ENCODE assay signal across 8 cellular contexts in genomic region chr20:610130-611046, GRCh38. TPM values are rescaled to one million over a fixed set of nuclear protein-coding genes. Genes with fewer than 3 reads are reported as not detected.
DNase-seq lines count a peak whose midpoint lies in the region; ATAC-seq, FAIRE-seq and TF ChIP-seq lines count a peak whose summit lies in the region.

Gene TCF15 (minus strand): TSS chr20:610309. CDS start chr20:610237, 72 bp downstream.

- peaks cover 7 to 28% (median 26%) of the 10 kb centered on the region in 4 experiments for H3K27me3 ChIP-seq in H1 (replicated peaks in 1 of 4; ENCODE audit: control insufficient read depth in 3 of 4, extremely low read depth in 1 of 4, insufficient read depth in 3 of 4, low read length in 3 of 4)
- peaks cover 19% of the 10 kb centered on the region; the same call in 1 of the 2 replicates for H3K27me3 ChIP-seq in SJCRH30

- H4K91ac ChIP-seq in H1 (replicated peaks; ENCODE audit: insufficient read length, low read length) = no peak within 1 kb of the TSS

- POLR2A ChIA-PET in H1 (lab: Charles Lee; ENCODE audit: partially characterized antibody) = interaction anchor here (0.7 to 1.8 kb wide), 3 partner anchors 8 to 67 kb away, joined by 3 to 9 read pairs (median 4); partner anchors contain the start of gene CSNK2A1

- H3K79me1 ChIP-seq in H1 (ENCODE audit: low read depth, low read length) = no peaks in the 10 kb centered on the region

- no peaks in the 10 kb centered on the region for H3K9me3 Mint-ChIP-seq in natural killer cell treated with Interleukin-12 subunit alpha and Interleukin-12 subunit beta and Interleukin-15 and Interleukin-18, amount 100 ng/mL, for 72 hours

- peaks cover 29 to 51% of the 10 kb centered on the region in 2 donors for H3K27me3 Mint-ChIP-seq in natural killer cell treated with Interleukin-12 subunit alpha and Interleukin-12 subunit beta and Interleukin-15 and Interleukin-18, amount 100 ng/mL, for 72 hours

- peak; percentile 76 to 90 for ATAC-seq in natural killer cell treated with Interleukin-12 subunit alpha and Interleukin-12 subunit beta and Interleukin-15 and Interleukin-18, amount 100 ng/mL, for 72 hours
- no peak for ATAC-seq in GM21529 (IDR thresholded peaks at IDR 0.05; ENCODE audit: unreplicated experiment)
- ATAC-seq in GM18498 (IDR thresholded peaks at IDR 0.05; ENCODE audit: unreplicated experiment) = no peak

- H3K27ac ChIP-seq in H1 (ENCODE audit: low read depth, low read length) (no peak within 1 kb of the TSS), SJCRH30 (no peak within 1 kb of the TSS)

- no peak within 1 kb of the TSS for H2BK5ac ChIP-seq in H1 (ENCODE audit: low read depth, low read length)

- no peak within 1 kb of the TSS for H3K56ac ChIP-seq in H1 (replicated peaks; ENCODE audit: insufficient read length, low read depth, low read length)

- peaks cover 5% of the 10 kb centered on the region; the same call in 1 of the 2 replicates for H3K23me2 ChIP-seq in H1 (ENCODE audit: low read depth, low read length)

- H3K4me3 ChIP-seq in H1 (ENCODE audit: extremely low read depth in 1 of 4, insufficient read depth in 2 of 4, low read depth in 3 of 4, low read length in 4 of 4) = peak within 1 kb of the TSS; percentile 31 to 68 (median 41)
- H3K4me3 ChIP-seq in SJCRH30 = no peak within 1 kb of the TSS

- no peak within 1 kb of the TSS for H2BK120ac ChIP-seq in H1 (replicated peaks; ENCODE audit: low read depth, low read length)

- no peak within 1 kb of the TSS for H4K5ac ChIP-seq in H1 (ENCODE audit: insufficient read length, low read depth, low read length)

- H3K4ac ChIP-seq in H1 (replicated peaks; ENCODE audit: insufficient read length, low read depth, low read length) = no peak within 1 kb of the TSS

- H3K36me3 ChIP-seq in H1 (ENCODE audit: control insufficient read depth in 2 of 4, insufficient read depth in 4 of 4, low read length in 3 of 4) (no peaks in the 10 kb centered on the region; a peak in 1 of 8 replicates), SJCRH30 (no peaks in the 10 kb centered on the region)

- H3K23ac ChIP-seq in H1 (ENCODE audit: insufficient read length) = no peak within 1 kb of the TSS

- H2BK15ac ChIP-seq in H1 (ENCODE audit: low read length) = no peak within 1 kb of the TSS

- peaks cover 4 to 7% of the 10 kb centered on the region in 2 donors for H3K4me1 Mint-ChIP-seq in natural killer cell treated with Interleukin-12 subunit alpha and Interleukin-12 subunit beta and Interleukin-15 and Interleukin-18, amount 100 ng/mL, for 72 hours (ENCODE audit: low read depth in 2 of 2)

- 0 out of 2 replicates have a peak within 1 kb of the TSS, but pooled peaks have one; percentile 56 for H2BK12ac ChIP-seq in H1 (ENCODE audit: low read depth, low read length)

- H3K4me1 ChIP-seq in H1 (replicated peaks in 1 of 4; ENCODE audit: control insufficient read depth in 3 of 4, insufficient read depth in 4 of 4, low read length in 3 of 4) (peaks cover 0 to 19% (median 13%) of the 10 kb centered on the region in 4 experiments; a peak in 6 of 7 replicates), SJCRH30 (no peaks in the 10 kb centered on the region)

- no peak within 1 kb of the TSS; the same call in 1 of the 2 replicates for H4K8ac ChIP-seq in H1 (ENCODE audit: extremely low read depth, insufficient read depth, low read length)

- no peak for TF ChIP-seq CTCF in H1 (IDR thresholded peaks at IDR 0.05; ENCODE audit: control extremely low read depth in 1 of 3, insufficient read depth in 1 of 3, low read depth in 1 of 3, low read length in 3 of 3)

- FAIRE-seq in H1 (lab: Jason Lieb, UNC) = no peak

- WGBS in H1 (ENCODE audit: extremely low coverage in 1 of 2, insufficient coverage in 1 of 2, insufficient read length in 1 of 2, insufficient replicate concordance in 2 of 2, low coverage in 1 of 2, low lambda C conversion rate in 2 of 2, missing lambda C conversion rate in 1 of 2), 2 experiments = 23% methylated on average over 36 of the region's 84 CpGs; no CpG with 5 or more reads in 1 of the 2 experiments

- peak within 1 kb of the TSS; percentile 27 for H3K4me3 Mint-ChIP-seq in natural killer cell treated with Interleukin-12 subunit alpha and Interleukin-12 subunit beta and Interleukin-15 and Interleukin-18, amount 100 ng/mL, for 72 hours

- DNase-seq in GDM1 (lab: John Stamatoyannopoulos, UW) (peak; percentile 82), NCI-H526 (lab: John Stamatoyannopoulos, UW) (peak; percentile 14 to 66), H1 (ENCODE audit: low read depth in 1 of 2, low spot score in 2 of 2) (peak in 1 of 2 experiments; percentile 81), SJCRH30 (no peak)
- peak; percentile 66 for DNase-seq in natural killer cell treated with Interleukin-12 subunit alpha and Interleukin-12 subunit beta and Interleukin-15 and Interleukin-18, amount 100 ng/mL, for 72 hours (ENCODE audit: low spot score)
- no peak for DNase-seq in central memory CD4-positive, alpha-beta T cell

- H3K4me2 ChIP-seq in H1 (ENCODE audit: insufficient read depth in 1 of 2, low read depth in 2 of 2, low read length in 2 of 2) = peak within 1 kb of the TSS; percentile 73 to 96

- no peak within 1 kb of the TSS for H3K14ac ChIP-seq in H1 (ENCODE audit: insufficient read length)

- TF ChIP-seq POLR2A in H1 (IDR thresholded peaks at IDR 0.05; ENCODE audit: control extremely low read depth in 1 of 2, low read depth in 2 of 2, low read length in 2 of 2) = peak in 1 of 2 experiments; percentile 16; a peak in 1 of 3 replicates

- no peak within 1 kb of the TSS for H3K27ac Mint-ChIP-seq in natural killer cell treated with Interleukin-12 subunit alpha and Interleukin-12 subunit beta and Interleukin-15 and Interleukin-18, amount 100 ng/mL, for 72 hours

- TF ChIP-seq RAD21 in H1 (IDR thresholded peaks at IDR 0.05 in 1 of 2, conservative IDR thresholded peaks at IDR 0.05 in 1 of 2; ENCODE audit: low read depth in 2 of 2, low read length in 2 of 2) = no peak

- peak within 1 kb of the TSS; percentile 55; the same call in 1 of the 2 replicates for H2AFZ ChIP-seq in H1 (ENCODE audit: low read length)

- H3K18ac ChIP-seq in H1 (ENCODE audit: extremely low read depth, low read length) = no peak within 1 kb of the TSS

- no peaks in the 10 kb centered on the region for H3K36me3 Mint-ChIP-seq in natural killer cell treated with Interleukin-12 subunit alpha and Interleukin-12 subunit beta and Interleukin-15 and Interleukin-18, amount 100 ng/mL, for 72 hours

- peak within 1 kb of the TSS in 2 of 4 experiments; percentile 25 to 50; a peak in 5 of 7 replicates for H3K9ac ChIP-seq in H1 (replicated peaks in 1 of 4; ENCODE audit: extremely low read depth in 1 of 4, low read depth in 3 of 4, low read length in 3 of 4)

- peaks cover 8 to 12% of the 10 kb centered on the region in 2 experiments for H4K20me1 ChIP-seq in H1 (replicated peaks in 1 of 2; ENCODE audit: control insufficient read depth in 1 of 2, insufficient read depth in 2 of 2, low read length in 2 of 2)

- no peak within 1 kb of the TSS for H2AK5ac ChIP-seq in H1 (ENCODE audit: low read depth, low read length)

- CTCF ChIA-PET in H1 (lab: Charles Lee; ENCODE audit: partially characterized antibody) = interaction anchor here (0.6 to 3.7 kb wide), 14 partner anchors 11 to 571 kb away, joined by 3 to 14 read pairs (median 3); no protein-coding TSS in a partner anchor

- H3K79me2 ChIP-seq in H1 (ENCODE audit: control insufficient read depth in 1 of 2, insufficient read depth in 2 of 2, low read length in 2 of 2) = no peaks in the 10 kb centered on the region; a peak in 1 of 4 replicates

- no peak for TF ChIP-seq EP300 in H1 (IDR thresholded peaks at IDR 0.05; ENCODE audit: borderline replicate concordance in 1 of 2, low read depth in 2 of 2, low read length in 2 of 2)

- H3K9me3 ChIP-seq in H1 (ENCODE audit: insufficient read depth in 2 of 2, low read depth in 1 of 2, low read length in 1 of 2) (no peaks in the 10 kb centered on the region), SJCRH30 (replicated peaks) (no peaks in the 10 kb centered on the region)

- H2BK20ac ChIP-seq in H1 (ENCODE audit: low read length) = no peak within 1 kb of the TSS

TF ChIP-seq in H1, 55 proteins besides CTCF, POLR2A, EP300 and RAD21 (continues in another document):
- TF ChIP-seq HDAC6 (IDR thresholded peaks at IDR 0.05; ENCODE audit: low read depth, low read length) = no peak
- TF ChIP-seq CEBPB (IDR thresholded peaks at IDR 0.05; ENCODE audit: low read depth, low read length) = no peak
- TF ChIP-seq JUND (IDR thresholded peaks at IDR 0.05; ENCODE audit: low read length) = no peak
- TF ChIP-seq CBX8 (IDR thresholded peaks at IDR 0.05; ENCODE audit: borderline replicate concordance, low read depth, low read length) = no peak

RNA-seq across cellular contexts. Expression of gene TCF15, which starts in this region (rescaled TPM):
- 6.9 and 7.3 TPM in 2 replicates for total RNA-seq in H1 (2021; fragmentation: NEBNext Ultra II Directional; extraction: Animal tissue kit (Norgen Biotek cat#: 25700))
- polyA plus RNA-seq in H1 (2011; rRNA removed) = 3.7 and 4.4 TPM in 2 replicates
- polyA plus RNA-seq in H1 (2011; cell fraction: cytosol; rRNA removed) = 4.0 TPM
- 2.3 TPM for polyA plus RNA-seq in H1 (2011; cell fraction: nucleus; rRNA removed)
- 3.3 to 7.0 TPM (median 5.5 TPM) in 4 replicates for polyA plus RNA-seq in H1 (2012, experiment 1 of 2)
- polyA plus RNA-seq in H1 (2012, experiment 2 of 2) = 1.3 TPM
- polyA plus RNA-seq in H1 (2013, experiment 1 of 2) = 5.6 TPM
- polyA plus RNA-seq in H1 (2013, experiment 2 of 2) = 5.4 TPM
- polyA minus RNA-seq in H1 (2011; rRNA and poly(A)+ RNA removed) = 0.15 and 0.38 TPM in 2 replicates
- 4.1 TPM for polyA minus RNA-seq in H1 (2011; cell fraction: cytosol; rRNA and poly(A)+ RNA removed)
- polyA minus RNA-seq in H1 (2011; cell fraction: nucleus; rRNA and poly(A)+ RNA removed) = 2.9 TPM
- under 1 TPM in 1 of 2 donors, not detected in 1; 0.36 TPM for total RNA-seq in natural killer cell treated with Interleukin-12 subunit alpha and Interleukin-12 subunit beta and Interleukin-15 and Interleukin-18, amount 100 ng/mL, for 72 hours
- total RNA-seq in SJCRH30 (2014; rRNA removed; shearing (Covaris generic)) = not detected in 2 replicates

Comparison
In these comparisons a context has a peak if more than half of its experiments do, and no peak if none do; other contexts are left out.
1. Peak in DNase-seq and ATAC-seq in natural killer cell treated with Interleukin-12 subunit alpha and Interleukin-12 subunit beta and Interleukin-15 and Interleukin-18, amount 100 ng/mL, for 72 hours; RNA of the gene not detected or under 1 TPM.
2. DNase-seq: peak in GDM1 (single experiment) and NCI-H526 (2 of 2); none in central memory CD4-positive, alpha-beta T cell (single experiment) and SJCRH30 (0 of 2).